In the genomic region with DNA sequence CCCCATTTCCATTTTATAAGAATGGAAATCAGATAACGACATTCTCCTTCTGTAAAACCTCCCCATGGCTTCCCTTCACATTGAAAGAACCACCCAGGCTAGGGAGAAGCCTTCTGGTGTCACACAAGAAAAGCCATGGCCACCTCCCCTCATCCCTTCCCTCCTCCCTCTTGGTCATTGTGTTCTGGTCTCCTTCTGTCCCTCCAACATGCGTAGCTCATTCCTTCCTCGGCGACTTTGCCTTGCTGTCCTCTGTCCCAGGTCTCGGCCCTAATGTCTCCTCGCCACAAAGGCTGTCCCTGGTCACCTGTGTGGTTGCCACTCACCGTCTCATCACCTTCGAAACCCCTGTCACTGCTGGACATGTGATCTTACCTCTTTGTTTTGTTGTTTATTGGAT, we compare ENCODE assay signal across 1 cellular context.
TF ChIP-seq lines count a peak whose summit lies in the region.

No MANE protein-coding gene starts in this region.

TF ChIP-seq in IMR-90, 13 proteins besides CTCF, POLR2A, EP300 and RAD21:
- TF ChIP-seq RCOR1 (IDR thresholded peaks at IDR 0.05; ENCODE audit: insufficient replicate concordance, low read length), result no peak
- TF ChIP-seq, protein P1, sequence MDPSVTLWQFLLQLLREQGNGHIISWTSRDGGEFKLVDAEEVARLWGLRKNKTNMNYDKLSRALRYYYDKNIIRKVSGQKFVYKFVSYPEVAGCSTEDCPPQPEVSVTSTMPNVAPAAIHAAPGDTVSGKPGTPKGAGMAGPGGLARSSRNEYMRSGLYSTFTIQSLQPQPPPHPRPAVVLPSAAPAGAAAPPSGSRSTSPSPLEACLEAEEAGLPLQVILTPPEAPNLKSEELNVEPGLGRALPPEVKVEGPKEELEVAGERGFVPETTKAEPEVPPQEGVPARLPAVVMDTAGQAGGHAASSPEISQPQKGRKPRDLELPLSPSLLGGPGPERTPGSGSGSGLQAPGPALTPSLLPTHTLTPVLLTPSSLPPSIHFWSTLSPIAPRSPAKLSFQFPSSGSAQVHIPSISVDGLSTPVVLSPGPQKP (IDR thresholded peaks at IDR 0.05; ENCODE audit: borderline replicate concordance, low read depth, low read length), result no peak
